In the genomic region with DNA sequence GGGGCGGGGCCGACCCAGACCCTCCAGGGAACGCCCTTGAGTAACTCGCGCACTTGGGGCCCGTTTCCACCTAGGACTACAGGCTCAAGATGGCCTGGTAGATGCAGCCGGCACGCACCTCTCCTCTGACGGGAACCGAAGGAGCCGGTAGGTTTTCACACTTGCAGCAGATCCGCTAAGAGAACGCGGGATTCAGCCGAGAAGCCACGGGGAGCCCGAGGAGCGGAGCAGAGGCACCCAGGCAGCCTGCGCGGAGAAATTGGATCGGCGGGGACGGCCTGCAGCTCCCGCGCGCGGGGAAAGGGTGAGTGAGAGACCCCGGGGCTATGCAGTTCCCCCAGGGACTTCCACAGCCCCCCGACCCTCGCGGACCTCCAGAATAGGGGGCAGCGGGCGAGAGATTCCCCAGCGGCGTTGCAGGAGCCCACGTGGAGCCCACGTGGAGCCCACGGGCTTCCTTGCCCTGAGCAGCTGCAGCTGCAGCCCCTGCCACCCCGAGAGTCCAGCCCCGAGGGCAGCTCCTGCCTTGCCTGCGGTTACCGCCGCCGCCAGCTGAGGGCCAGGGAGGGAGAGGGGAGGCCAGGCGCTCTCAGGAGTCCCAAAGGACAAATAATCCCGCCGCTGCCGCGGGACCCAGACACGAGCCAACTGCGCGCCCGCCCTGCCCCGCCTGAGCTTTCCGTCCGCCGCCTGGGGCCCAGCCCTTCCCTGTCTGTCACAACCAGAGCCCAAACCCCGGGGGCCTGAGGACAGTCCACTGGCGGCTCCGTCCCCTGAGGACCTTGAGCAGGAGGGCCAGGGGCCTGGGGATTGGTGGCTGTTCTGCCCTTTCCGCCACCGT, we compare ENCODE assay signal across 8 cellular contexts. TPM values are rescaled to one million over a fixed set of nuclear protein-coding genes. Genes with fewer than 3 reads are reported as not detected.
DNase-seq lines count a peak whose midpoint lies in the region; ATAC-seq and TF ChIP-seq lines count a peak whose summit lies in the region.

No MANE protein-coding gene starts in this region.

- no peak for TF ChIP-seq CTCF in HEK293 (tag by site-specific recombination; IDR thresholded peaks at IDR 0.05)
- no peak for TF ChIP-seq CTCF in endothelial cell (IDR thresholded peaks at IDR 0.05; ENCODE audit: unreplicated experiment)
- no peak for TF ChIP-seq CTCF in testis (IDR thresholded peaks at IDR 0.05)

- peaks cover 4% of the 10 kb centered on the region for H3K27me3 Mint-ChIP-seq in endothelial cell (ENCODE audit: unreplicated experiment)
- H3K27me3 Mint-ChIP-seq in naive thymus-derived CD4-positive, alpha-beta T cell = peaks cover 23 to 50% (median 42%) of the 10 kb centered on the region in 5 donors

- H3K4me3 ChIP-seq in HEK293 (ENCODE audit: low read depth, low read length) (peak overlapping the region; percentile 58), testis (peak overlapping the region; percentile 21 to 41)
- peak overlapping the region; percentile 37 for H3K4me3 ChIP-seq in naive thymus-derived CD4-positive, alpha-beta T cell (ENCODE audit: low read length)

- POLR2A ChIA-PET in HEK293 (lab: Yijun Ruan, JAX) = interaction anchor here (0.6 to 3.7 kb wide), 8 partner anchors 9 to 419 kb away, joined by 3 to 30 read pairs (median 3); a partner anchor contains a TSS
- POLR2A ChIA-PET in naive thymus-derived CD4-positive, alpha-beta T cell (lab: Charles Lee) = no interaction called here

- H3K4me1 ChIP-seq in HEK293 (ENCODE audit: control insufficient read depth, insufficient read depth, low read length) (no peaks in the 10 kb centered on the region), testis (no peaks in the 10 kb centered on the region)
- H3K4me1 ChIP-seq in naive thymus-derived CD4-positive, alpha-beta T cell (ENCODE audit: control insufficient read depth in 2 of 2, insufficient read depth in 2 of 2, low read length in 2 of 2) = no peaks in the 10 kb centered on the region

- TF ChIP-seq POLR2A in testis (IDR thresholded peaks at IDR 0.05) = no peak

- H3K4me3 Mint-ChIP-seq in endothelial cell (ENCODE audit: unreplicated experiment) = peak overlapping the region; percentile 91
- H3K4me3 Mint-ChIP-seq in naive thymus-derived CD4-positive, alpha-beta T cell = peak overlapping the region; percentile 75 to 92 (median 86)

- H3K9me3 Mint-ChIP-seq in endothelial cell (ENCODE audit: unreplicated experiment) = peaks cover 6% of the 10 kb centered on the region
- peaks cover 9 to 50% (median 28%) of the 10 kb centered on the region in 11 donors for H3K9me3 Mint-ChIP-seq in naive thymus-derived CD4-positive, alpha-beta T cell

- no peaks in the 10 kb centered on the region for H3K9me3 ChIP-seq in HEK293 (ENCODE audit: control insufficient read depth, insufficient read depth, low read depth, low read length)
- H3K9me3 ChIP-seq in naive thymus-derived CD4-positive, alpha-beta T cell (ENCODE audit: control insufficient read depth in 2 of 3, low read length in 3 of 3) = peaks cover 0 to 12% (median 0%) of the 10 kb centered on the region in 3 experiments
- no peaks in the 10 kb centered on the region for H3K9me3 ChIP-seq in testis

- H3K36me3 Mint-ChIP-seq in endothelial cell (ENCODE audit: low read depth, unreplicated experiment) = peaks cover 7% of the 10 kb centered on the region
- H3K36me3 Mint-ChIP-seq in naive thymus-derived CD4-positive, alpha-beta T cell = peaks cover 9 to 26% (median 14%) of the 10 kb centered on the region in 5 donors

- H3K27ac Mint-ChIP-seq in endothelial cell (ENCODE audit: unreplicated experiment) = no peak overlapping the region
- peak overlapping the region in 1 of 9 donors; percentile 78 for H3K27ac Mint-ChIP-seq in naive thymus-derived CD4-positive, alpha-beta T cell

- ATAC-seq in naive thymus-derived CD4-positive, alpha-beta T cell = peak; percentile 27
- no peak for ATAC-seq in HG03175 (IDR thresholded peaks at IDR 0.05; ENCODE audit: unreplicated experiment)

- peaks cover 3 to 13% of the 10 kb centered on the region in 2 experiments; a peak in 2 of 3 replicates for H3K36me3 ChIP-seq in HEK293 (ENCODE audit: control insufficient read depth in 2 of 2, insufficient read depth in 1 of 2, low read length in 2 of 2)
- H3K36me3 ChIP-seq in naive thymus-derived CD4-positive, alpha-beta T cell (ENCODE audit: control insufficient read depth in 2 of 3, insufficient read depth in 3 of 3, low read length in 3 of 3) = no peaks in the 10 kb centered on the region
- H3K36me3 ChIP-seq in testis (ENCODE audit: low read depth, missing control alignments) = no peaks in the 10 kb centered on the region

- peaks cover 0 to 11% of the 10 kb centered on the region in 2 donors for H3K27me3 ChIP-seq in naive thymus-derived CD4-positive, alpha-beta T cell (ENCODE audit: control insufficient read depth in 2 of 2, insufficient read depth in 2 of 2, low read length in 2 of 2)
- H3K27me3 ChIP-seq in testis = no peaks in the 10 kb centered on the region

- 2% methylated on average over 23 to 44 of the region's 62 CpGs for WGBS in testis, 2 donors

- peaks cover 13% of the 10 kb centered on the region for H3K4me1 Mint-ChIP-seq in endothelial cell (ENCODE audit: unreplicated experiment)
- peaks cover 0 to 8% (median 4%) of the 10 kb centered on the region in 7 donors for H3K4me1 Mint-ChIP-seq in naive thymus-derived CD4-positive, alpha-beta T cell

- CTCF ChIA-PET in HEK293 (lab: Yijun Ruan, JAX) = interaction anchor here (0.7 to 1.1 kb wide), 5 partner anchors 18 to 164 kb away, joined by 3 to 5 read pairs (median 3); no protein-coding TSS in a partner anchor
- CTCF ChIA-PET in naive thymus-derived CD4-positive, alpha-beta T cell (lab: Charles Lee) = interaction anchor here (0.6 to 1.5 kb wide), 2 partner anchors 164 to 1879 kb away, joined by 3 read pairs; no protein-coding TSS in a partner anchor

- DNase-seq in AG08396 (ENCODE audit: low spot score) (peak; percentile 48), endothelial cell (ENCODE audit: low spot score) (peak; percentile 60), testis (peak; percentile 54), NOMO-1 (lab: John Stamatoyannopoulos, UW; ENCODE audit: unreplicated experiment in 2 of 2) (no peak)
- DNase-seq in activated CD4-positive, alpha-beta T cell treated with anti-CD3 and anti-CD28 coated beads for 4 hours = peak; percentile 34 to 40
- peak in 2 of 9 donors; percentile 7 to 48 for DNase-seq in naive thymus-derived CD4-positive, alpha-beta T cell

- H3K27ac ChIP-seq in HEK293 (ENCODE audit: extremely low read depth, low read depth, low read length) (peak overlapping the region; percentile 75), testis (no peak overlapping the region)
- no peak overlapping the region for H3K27ac ChIP-seq in naive thymus-derived CD4-positive, alpha-beta T cell (ENCODE audit: low read depth, low read length)

- intact Hi-C loops in naive thymus-derived CD4-positive, alpha-beta T cell (cut with micrococcal nuclease) = no loop called here
- intact Hi-C loops in testis (cut with DNase I; ENCODE audit: low total_unique reads) = no loop called here

TF ChIP-seq in HEK293, 187 proteins besides CTCF, POLR2A, EP300 and RAD21:
- TF ChIP-seq, protein P1, sequence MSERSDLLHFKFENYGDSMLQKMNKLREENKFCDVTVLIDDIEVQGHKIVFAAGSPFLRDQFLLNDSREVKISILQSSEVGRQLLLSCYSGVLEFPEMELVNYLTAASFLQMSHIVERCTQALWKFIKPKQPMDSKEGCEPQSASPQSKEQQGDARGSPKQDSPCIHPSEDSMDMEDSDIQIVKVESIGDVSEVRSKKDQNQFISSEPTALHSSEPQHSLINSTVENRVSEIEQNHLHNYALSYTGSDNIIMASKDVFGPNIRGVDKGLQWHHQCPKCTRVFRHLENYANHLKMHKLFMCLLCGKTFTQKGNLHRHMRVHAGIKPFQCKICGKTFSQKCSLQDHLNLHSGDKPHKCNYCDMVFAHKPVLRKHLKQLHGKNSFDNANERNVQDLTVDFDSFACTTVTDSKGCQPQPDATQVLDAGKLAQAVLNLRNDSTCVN (tag by site-specific recombination; optimal IDR thresholded peaks at IDR 0.05) = peak; percentile 67
- TF ChIP-seq ZBTB17 (tag by site-specific recombination; IDR thresholded peaks at IDR 0.05) (0 out of 2 replicates have a peak, but pooled peaks have one; percentile 0), ZNF341 (tag by site-specific recombination; IDR thresholded peaks at IDR 0.05; ENCODE audit: low read depth) (peak; percentile 83), SP3 (tag by site-specific recombination; IDR thresholded peaks at IDR 0.05) (0 out of 2 replicates have a peak, but pooled peaks have one; percentile 9), KLF1 (tag by site-specific recombination; IDR thresholded peaks at IDR 0.05) (peak; percentile 62), ZNF501 (tag by site-specific recombination; IDR thresholded peaks at IDR 0.05) (no peak), ZNF335 (tag by site-specific recombination; conservative IDR thresholded peaks at IDR 0.05) (peak; percentile 74; the same call in 1 of the 2 replicates), ZSCAN30 (tag by site-specific recombination; IDR thresholded peaks at IDR 0.05) (peak; percentile 57; the same call in 1 of the 2 replicates), KLF8 (tag by site-specific recombination; IDR thresholded peaks at IDR 0.05) (0 out of 2 replicates have a peak, but pooled peaks have one; percentile 65), ZIC2 (tag by site-specific recombination; IDR thresholded peaks at IDR 0.05) (peak; percentile 35; the same call in 1 of the 2 replicates), RBAK (tag by site-specific recombination; IDR thresholded peaks at IDR 0.05) (no peak), ZNF140 (tag by site-specific recombination; IDR thresholded peaks at IDR 0.05) (no peak), ZBTB48 (tag by site-specific recombination; IDR thresholded peaks at IDR 0.05) (peak; percentile 59; the same call in 1 of the 2 replicates)
TF ChIP-seq in HEK293: peak in this region for 10.

RNA-seq across cellular contexts. Expression of a gene that starts 13.1 kb away (rescaled TPM):
- total RNA-seq in endothelial cell (ENCODE audit: unreplicated experiment) (25.8 TPM), testis (10 to 100 TPM; 47.4 to 94.6 TPM)
- total RNA-seq in naive thymus-derived CD4-positive, alpha-beta T cell = 1 to 10 TPM; 3.7 to 7.4 (median 4.8) TPM
- polyA plus RNA-seq in naive thymus-derived CD4-positive, alpha-beta T cell = 10 to 100 TPM in 1 of 2 donors, 1 to 10 TPM in 1; 6.7 to 12.3 TPM
- 270 TPM for polyA plus RNA-seq in testis (ENCODE audit: insufficient read depth, low read depth, low replicate concordance)

RNA-seq across cellular contexts. Expression of a gene that starts 54.2 kb away (rescaled TPM):
- 6.1 TPM for total RNA-seq in endothelial cell (ENCODE audit: unreplicated experiment)
- under 1 TPM in 1 of 5 experiments, not detected in 4; 0.24 TPM for total RNA-seq in naive thymus-derived CD4-positive, alpha-beta T cell
- polyA plus RNA-seq in naive thymus-derived CD4-positive, alpha-beta T cell = not detected
- 1 to 10 TPM in 1 of 2 donors, under 1 TPM in 1; 0.94 to 1.1 TPM for total RNA-seq in testis
- polyA plus RNA-seq in testis (ENCODE audit: insufficient read depth, low read depth, low replicate concordance) = 3.1 TPM

Comparison
In these comparisons a context has a peak if more than half of its experiments do, and no peak if none do; other contexts are left out.
1. DNase-seq: peak in AG08396 (single experiment), activated CD4-positive, alpha-beta T cell treated with anti-CD3 and anti-CD28 coated beads for 4 hours (2 of 2), endothelial cell (single experiment) and testis (single experiment); none in NOMO-1 (0 of 2).
2. Peak in every context shown above with its lines, with median percentiles within 50 percentile points of each other: H3K4me3 ChIP-seq.